In the genomic region with DNA sequence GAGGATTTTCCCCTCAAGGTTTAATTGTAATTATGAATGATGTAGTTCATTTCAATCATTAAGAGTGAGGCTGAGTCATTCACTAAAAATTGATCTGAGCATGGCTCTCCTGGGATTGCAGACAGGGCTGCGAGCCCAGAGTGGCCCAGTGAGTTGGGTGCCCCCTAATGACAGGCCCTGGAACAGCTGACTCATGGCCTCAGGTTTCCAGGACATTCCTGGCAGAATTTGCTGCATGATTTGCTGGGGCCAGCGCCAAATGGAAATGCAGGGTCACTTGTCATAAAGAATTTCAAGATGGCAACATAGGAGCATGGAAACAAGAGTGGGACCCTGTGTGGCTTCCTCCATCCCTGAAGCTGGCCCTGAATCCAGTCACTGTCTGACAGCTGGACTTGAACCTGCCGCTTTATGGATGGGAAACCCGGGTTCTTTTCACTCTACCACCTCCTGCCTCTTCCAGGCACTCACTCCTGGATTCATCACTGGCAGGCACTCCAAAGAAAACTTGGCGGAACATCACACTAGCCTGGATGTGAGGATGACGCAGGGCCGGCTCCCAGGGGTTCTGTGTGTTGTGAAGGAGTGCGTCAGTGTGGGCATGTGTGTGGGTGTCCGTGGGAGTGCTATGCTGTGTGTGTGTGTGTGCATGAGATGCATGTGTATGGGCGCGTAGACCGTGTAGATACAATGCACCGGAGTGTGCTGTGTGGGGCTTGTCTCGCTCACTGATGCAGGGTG, we compare ENCODE assay signal across 8 cellular contexts. TPM values are rescaled to one million over a fixed set of nuclear protein-coding genes. Genes with fewer than 3 reads are reported as not detected.
DNase-seq lines count a peak whose midpoint lies in the region; ATAC-seq, FAIRE-seq and TF ChIP-seq lines count a peak whose summit lies in the region.

No MANE protein-coding gene starts in this region.

- CTCF ChIA-PET in RWPE1 (lab: Yijun Ruan, JAX), result interaction anchor here (1.2 kb wide), 1 partner anchor 11 kb away, joined by 3 read pairs; no protein-coding TSS in a partner anchor

- H3K27me3 ChIP-seq in small intestine (ENCODE audit: control insufficient read depth in 2 of 2, insufficient read depth in 2 of 2, low read length in 2 of 2), result no peaks in the 10 kb centered on the region

- H3K4me3 Mint-ChIP-seq in natural killer cell treated with Interleukin-12 subunit alpha and Interleukin-12 subunit beta and Interleukin-15 and Interleukin-18, amount 100 ng/mL, for 72 hours, result no peak overlapping the region

- H3K27ac ChIP-seq in RWPE1 (no peak overlapping the region), small intestine (ENCODE audit: low read depth in 1 of 2, low read length in 1 of 2) (no peak overlapping the region)

- no peaks in the 10 kb centered on the region for H3K9me3 ChIP-seq in small intestine (ENCODE audit: control insufficient read depth, low read depth)

- no peaks in the 10 kb centered on the region for H3K36me3 ChIP-seq in small intestine (ENCODE audit: control insufficient read depth in 2 of 2, insufficient read depth in 2 of 2, low read length in 2 of 2)

- no peaks in the 10 kb centered on the region for H3K4me1 ChIP-seq in small intestine (ENCODE audit: control insufficient read depth in 2 of 2, insufficient read depth in 1 of 2, low read depth in 1 of 2, low read length in 1 of 2)

- ATAC-seq in HG03571 (IDR thresholded peaks at IDR 0.05; ENCODE audit: unreplicated experiment) (no peak), HG03342 (IDR thresholded peaks at IDR 0.05; ENCODE audit: unreplicated experiment) (no peak)
- no peak for ATAC-seq in natural killer cell treated with Interleukin-12 subunit alpha and Interleukin-12 subunit beta and Interleukin-15 and Interleukin-18, amount 100 ng/mL, for 72 hours

- H3K36me3 Mint-ChIP-seq in natural killer cell treated with Interleukin-12 subunit alpha and Interleukin-12 subunit beta and Interleukin-15 and Interleukin-18, amount 100 ng/mL, for 72 hours, result no peaks in the 10 kb centered on the region

- no peak for FAIRE-seq in small intestine (lab: Jason Lieb, UNC)

- no peaks in the 10 kb centered on the region for H3K4me1 Mint-ChIP-seq in natural killer cell treated with Interleukin-12 subunit alpha and Interleukin-12 subunit beta and Interleukin-15 and Interleukin-18, amount 100 ng/mL, for 72 hours (ENCODE audit: low read depth in 2 of 2)

- WGBS in small intestine, 3 donors, result 83 to 88% (median 85%) methylated on average over 14 of the region's 14 CpGs

- no peaks in the 10 kb centered on the region for H3K27me3 Mint-ChIP-seq in natural killer cell treated with Interleukin-12 subunit alpha and Interleukin-12 subunit beta and Interleukin-15 and Interleukin-18, amount 100 ng/mL, for 72 hours

- H3K9me3 Mint-ChIP-seq in natural killer cell treated with Interleukin-12 subunit alpha and Interleukin-12 subunit beta and Interleukin-15 and Interleukin-18, amount 100 ng/mL, for 72 hours, result no peaks in the 10 kb centered on the region

- DNase-seq in DMS53 (lab: John Stamatoyannopoulos, UW), result peak; percentile 59
- DNase-seq in HT-29 (ENCODE audit: low spot score), result peak; percentile 65
- peak; percentile 13 for DNase-seq in RWPE1 (ENCODE audit: low spot score)
- peak; percentile 3 for DNase-seq in globus pallidus (ENCODE audit: low spot score)
- peak; percentile 80 for DNase-seq in small intestine
- DNase-seq in natural killer cell treated with Interleukin-12 subunit alpha and Interleukin-12 subunit beta and Interleukin-15 and Interleukin-18, amount 100 ng/mL, for 72 hours (ENCODE audit: low spot score), result no peak

- H3K27ac Mint-ChIP-seq in natural killer cell treated with Interleukin-12 subunit alpha and Interleukin-12 subunit beta and Interleukin-15 and Interleukin-18, amount 100 ng/mL, for 72 hours, result no peak overlapping the region

- POLR2A ChIA-PET in RWPE1 (lab: Yijun Ruan, JAX; ENCODE audit: low non-redundant PET), result no interaction called here

- H3K4me3 ChIP-seq in small intestine (ENCODE audit: low read depth in 1 of 2, low read length in 2 of 2), result no peak overlapping the region

- no peak for TF ChIP-seq CTCF in RWPE1 (conservative IDR thresholded peaks at IDR 0.05; ENCODE audit: low read depth)

RNA-seq across cellular contexts. Expression of a gene that starts 15.2 kb away (rescaled TPM):
- total RNA-seq in HT-29 (2014; rRNA removed; shearing (Covaris generic)), result under 0.01 TPM in 1 of 2 replicates, not detected in the other
- under 1 TPM; 0.22 to 0.66 (median 0.27) TPM for polyA plus RNA-seq in small intestine
- total RNA-seq in natural killer cell treated with Interleukin-12 subunit alpha and Interleukin-12 subunit beta and Interleukin-15 and Interleukin-18, amount 100 ng/mL, for 72 hours, result under 1 TPM; 0.50 to 0.57 TPM
